Comparison of ENCODE assay signal across 1 cellular context in genomic region chr10:32971536-32972091, GRCh38.
TF ChIP-seq lines count a peak whose summit lies in the region.

No MANE protein-coding gene starts in this region.

TF ChIP-seq in K562, 482 proteins besides CTCF, POLR2A, EP300 and RAD21 (continued from another document):
- TF ChIP-seq MYBL2 (IDR thresholded peaks at IDR 0.05; ENCODE audit: low read depth) (peak; percentile 80), MYBL2 (CRISPR knock-in tag; IDR thresholded peaks at IDR 0.05; ENCODE audit: borderline replicate concordance) (no peak), EZH2 (IDR thresholded peaks at IDR 0.05; ENCODE audit: borderline replicate concordance, low read depth, low read length) (no peak), ZNF311 (CRISPR knock-in tag; IDR thresholded peaks at IDR 0.05) (no peak), ZNF707 (CRISPR knock-in tag; conservative IDR thresholded peaks at IDR 0.05) (no peak), IFI16 (CRISPR knock-in tag; IDR thresholded peaks at IDR 0.05) (no peak), PTTG1 (tag; IDR thresholded peaks at IDR 0.05; ENCODE audit: low read depth) (no peak), FOXM1 (IDR thresholded peaks at IDR 0.05; ENCODE audit: low read depth) (peak; percentile 71), FOXM1 (CRISPR knock-in tag; IDR thresholded peaks at IDR 0.05; ENCODE audit: low read depth) (no peak), ZNF184 (CRISPR knock-in tag; IDR thresholded peaks at IDR 0.05) (no peak), CTBP1 (IDR thresholded peaks at IDR 0.05; ENCODE audit: borderline replicate concordance) (peak; percentile 34; the same call in 1 of the 2 replicates), ZNF668 (CRISPR knock-in tag; IDR thresholded peaks at IDR 0.05) (no peak), CREB3 (tag; conservative IDR thresholded peaks at IDR 0.05; ENCODE audit: low read depth) (no peak)
TF ChIP-seq in K562: peak in this region for 73.
